9 cellular contexts compared by ENCODE assay signal in the genomic region with DNA sequence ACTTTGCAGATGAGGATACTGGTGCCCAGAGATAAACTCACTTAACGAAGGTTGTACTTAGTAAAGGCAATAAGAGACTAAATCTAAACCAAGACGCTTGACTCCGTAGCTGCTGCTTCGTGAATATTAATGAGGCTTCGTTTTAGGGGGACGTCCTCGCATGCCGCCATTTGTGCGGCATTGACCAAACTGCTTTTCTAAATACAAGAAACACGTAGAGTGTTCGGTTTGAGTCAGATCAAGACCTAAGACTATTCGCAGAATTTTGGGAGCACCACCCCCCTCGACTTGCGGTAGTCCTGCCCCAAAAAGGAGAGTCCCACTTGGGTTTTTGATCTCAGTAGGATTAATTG. TPM values are rescaled to one million over a fixed set of nuclear protein-coding genes. Genes with fewer than 3 reads are reported as not detected.
DNase-seq lines count a peak whose midpoint lies in the region; ATAC-seq and TF ChIP-seq lines count a peak whose summit lies in the region.
"Had no signal": no experiment of that assay in that cellular context is flagged by ENCODE, and none has a peak within 500 bp of the region (broad histone marks: within the 10 kb centered on the region; RNA-seq: fewer than 3 reads in every experiment).

No MANE protein-coding gene starts in this region.

- TF ChIP-seq RAD21 in liver (IDR thresholded peaks at IDR 0.05): no peak

- H3K4me3 Mint-ChIP-seq in activated naive CD4-positive, alpha-beta T cell treated with anti-CD3 and anti-CD28 coated beads, Interleukin-2, amount 10 ng/mL, durations not matched to agents 7 days and 5 days: peak overlapping the region; percentile 95

- no peaks in the 10 kb centered on the region for H3K27me3 ChIP-seq in liver (ENCODE audit: control insufficient read depth in 4 of 4, insufficient read depth in 4 of 4, low read length in 3 of 4)
- no peaks in the 10 kb centered on the region for H3K27me3 ChIP-seq in stomach smooth muscle (ENCODE audit: control insufficient read depth in 1 of 2, insufficient read depth in 2 of 2, low read length in 2 of 2)

- H3K36me3 ChIP-seq in liver (ENCODE audit: control insufficient read depth in 4 of 4, insufficient read depth in 3 of 4, low read depth in 1 of 4, low read length in 3 of 4): peaks cover 5 to 29% (median 15%) of the 10 kb centered on the region in 4 donors
- H3K36me3 ChIP-seq in stomach smooth muscle (ENCODE audit: control insufficient read depth in 2 of 2, insufficient read depth in 2 of 2, low read length in 2 of 2): peaks cover 8 to 19% of the 10 kb centered on the region in 2 donors

- 12% methylated on average over 14 of the region's 14 CpGs for WGBS in liver

- H3K27ac Mint-ChIP-seq in activated naive CD4-positive, alpha-beta T cell treated with anti-CD3 and anti-CD28 coated beads, Interleukin-2, amount 10 ng/mL, durations not matched to agents 7 days and 5 days: peak overlapping the region; percentile 98

- DNase-seq in activated effector memory CD4-positive, alpha-beta T cell treated with anti-CD3 and anti-CD28 coated beads, Interleukin-2, amount 50 U/mL, for 16 hours: peak; percentile 77
- DNase-seq in activated effector memory CD4-positive, alpha-beta T cell treated with Interleukin-2 at 50 U/mL for 16 hours: no peak
- DNase-seq in activated naive CD4-positive, alpha-beta T cell treated with anti-CD3 and anti-CD28 coated beads, Interleukin-2, amount 10 ng/mL, durations not matched to agents 7 days and 5 days: peak; percentile 49
- no peak for DNase-seq in NCI-H1048 (lab: John Stamatoyannopoulos, UW)
- DNase-seq in hypothalamus (lab: John Stamatoyannopoulos, UW): no peak

- H3K9me3 ChIP-seq in liver (ENCODE audit: control insufficient read depth in 4 of 4, low read length in 3 of 4): no peaks in the 10 kb centered on the region
- no peaks in the 10 kb centered on the region for H3K9me3 ChIP-seq in stomach smooth muscle (ENCODE audit: control insufficient read depth in 2 of 2, low read length in 2 of 2)

- H3K4me1 Mint-ChIP-seq in activated naive CD4-positive, alpha-beta T cell treated with anti-CD3 and anti-CD28 coated beads, Interleukin-2, amount 10 ng/mL, durations not matched to agents 7 days and 5 days: peaks cover 61% of the 10 kb centered on the region

- H3K4me3 ChIP-seq in liver (ENCODE audit: low read depth in 1 of 3, low read length in 3 of 3): peak overlapping the region; percentile 83 to 95 (median 95)
- H3K4me3 ChIP-seq in stomach smooth muscle (ENCODE audit: low read length in 2 of 2): peak overlapping the region; percentile 68 to 94

- H3K27ac ChIP-seq in liver (ENCODE audit: low read depth in 1 of 2, low read length in 2 of 2) (no peak overlapping the region), stomach smooth muscle (ENCODE audit: low read length) (peak overlapping the region; percentile 92)

- peaks cover 5% of the 10 kb centered on the region for H3K27me3 Mint-ChIP-seq in activated naive CD4-positive, alpha-beta T cell treated with anti-CD3 and anti-CD28 coated beads, Interleukin-2, amount 10 ng/mL, durations not matched to agents 7 days and 5 days

- ATAC-seq in GM18858 (IDR thresholded peaks at IDR 0.05; ENCODE audit: unreplicated experiment): no peak

- H3K36me3 Mint-ChIP-seq in activated naive CD4-positive, alpha-beta T cell treated with anti-CD3 and anti-CD28 coated beads, Interleukin-2, amount 10 ng/mL, durations not matched to agents 7 days and 5 days: peaks cover 48% of the 10 kb centered on the region

- H3K4me1 ChIP-seq in liver (ENCODE audit: control insufficient read depth in 4 of 4, insufficient read depth in 4 of 4, low read length in 3 of 4) (peaks cover 3 to 19% (median 14%) of the 10 kb centered on the region in 4 donors), stomach smooth muscle (ENCODE audit: control insufficient read depth, insufficient read depth, low read length) (peaks cover 13% of the 10 kb centered on the region)

- peak overlapping the region; percentile 20 to 29 for H3K9ac ChIP-seq in liver (ENCODE audit: low read depth in 1 of 2, low read length in 2 of 2)
- peak overlapping the region in 1 of 2 donors; percentile 98 for H3K9ac ChIP-seq in stomach smooth muscle (ENCODE audit: low read length in 2 of 2)

- H3K9me3 Mint-ChIP-seq in activated naive CD4-positive, alpha-beta T cell treated with anti-CD3 and anti-CD28 coated beads, Interleukin-2, amount 10 ng/mL, durations not matched to agents 7 days and 5 days: no peaks in the 10 kb centered on the region

- no peak for TF ChIP-seq CTCF in liver (IDR thresholded peaks at IDR 0.05; ENCODE audit: low read depth, low read length, missing input control)

- CTCF ChIA-PET in activated naive CD4-positive, alpha-beta T cell treated with anti-CD3 and anti-CD28 coated beads, Interleukin-2, amount 10 ng/mL, durations not matched to agents 7 days and 5 days (lab: Charles Lee): interaction anchor here (1.0 to 1.9 kb wide), 3 partner anchors 29 to 520 kb away, joined by 3 to 5 read pairs (median 4); no protein-coding TSS in a partner anchor

TF ChIP-seq in liver, 16 proteins besides CTCF, POLR2A, EP300 and RAD21:
- no peak for TF ChIP-seq FOXA2 (IDR thresholded peaks at IDR 0.05)
- no peak for TF ChIP-seq RXRA (IDR thresholded peaks at IDR 0.05)
- no peak for TF ChIP-seq NR2F2 (IDR thresholded peaks at IDR 0.05)
- TF ChIP-seq, protein P1, sequence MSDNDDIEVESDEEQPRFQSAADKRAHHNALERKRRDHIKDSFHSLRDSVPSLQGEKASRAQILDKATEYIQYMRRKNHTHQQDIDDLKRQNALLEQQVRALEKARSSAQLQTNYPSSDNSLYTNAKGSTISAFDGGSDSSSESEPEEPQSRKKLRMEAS (IDR thresholded peaks at IDR 0.05): no peak
- TF ChIP-seq GABPA (IDR thresholded peaks at IDR 0.05 in 1 of 2, conservative IDR thresholded peaks at IDR 0.05 in 1 of 2): no peak
- TF ChIP-seq, protein P2, sequence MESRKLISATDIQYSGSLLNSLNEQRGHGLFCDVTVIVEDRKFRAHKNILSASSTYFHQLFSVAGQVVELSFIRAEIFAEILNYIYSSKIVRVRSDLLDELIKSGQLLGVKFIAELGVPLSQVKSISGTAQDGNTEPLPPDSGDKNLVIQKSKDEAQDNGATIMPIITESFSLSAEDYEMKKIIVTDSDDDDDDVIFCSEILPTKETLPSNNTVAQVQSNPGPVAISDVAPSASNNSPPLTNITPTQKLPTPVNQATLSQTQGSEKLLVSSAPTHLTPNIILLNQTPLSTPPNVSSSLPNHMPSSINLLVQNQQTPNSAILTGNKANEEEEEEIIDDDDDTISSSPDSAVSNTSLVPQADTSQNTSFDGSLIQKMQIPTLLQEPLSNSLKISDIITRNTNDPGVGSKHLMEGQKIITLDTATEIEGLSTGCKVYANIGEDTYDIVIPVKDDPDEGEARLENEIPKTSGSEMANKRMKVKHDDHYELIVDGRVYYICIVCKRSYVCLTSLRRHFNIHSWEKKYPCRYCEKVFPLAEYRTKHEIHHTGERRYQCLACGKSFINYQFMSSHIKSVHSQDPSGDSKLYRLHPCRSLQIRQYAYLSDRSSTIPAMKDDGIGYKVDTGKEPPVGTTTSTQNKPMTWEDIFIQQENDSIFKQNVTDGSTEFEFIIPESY (IDR thresholded peaks at IDR 0.05): no peak

RNA-seq across cellular contexts. Expression of a gene that starts 1.1 kb away (rescaled TPM):
- 100 to 1,000 TPM; 186 to 539 TPM for total RNA-seq in liver
- polyA plus RNA-seq in liver: 100 to 1,000 TPM; 133 to 959 TPM

RNA-seq across cellular contexts. Expression of a gene that starts 30.7 kb away (rescaled TPM):
- under 1 TPM in 1 of 2 donors, not detected in 1; 0.08 TPM for total RNA-seq in liver
- not detected for polyA plus RNA-seq in liver
- total RNA-seq: dermis microvascular lymphatic vessel endothelial cell had no signal

Comparison
In these comparisons a context has a peak if more than half of its experiments do, and no peak if none do; other contexts are left out.
1. DNase-seq: peak in activated effector memory CD4-positive, alpha-beta T cell treated with anti-CD3 and anti-CD28 coated beads, Interleukin-2, amount 50 U/mL, for 16 hours (single experiment) and activated naive CD4-positive, alpha-beta T cell treated with anti-CD3 and anti-CD28 coated beads, Interleukin-2, amount 10 ng/mL, durations not matched to agents 7 days and 5 days (single experiment); none in activated effector memory CD4-positive, alpha-beta T cell treated with Interleukin-2 at 50 U/mL for 16 hours (single experiment), NCI-H1048 (single experiment) and hypothalamus (0 of 51).